In genomic region chr9:626591-626990, GRCh38 we compare ENCODE assay signal across 9 cellular contexts.
DNase-seq lines count a peak whose midpoint lies in the region; ATAC-seq and TF ChIP-seq lines count a peak whose summit lies in the region.
"Had no signal": no experiment of that assay in that cellular context is flagged by ENCODE, and none has a peak within 500 bp of the region (broad histone marks: within the 10 kb centered on the region; RNA-seq: fewer than 3 reads in every experiment).

No MANE protein-coding gene starts in this region.

- intact Hi-C loops in prostate gland (cut with DNase I) = loop anchor here (5.0 kb wide), 1 partner anchor 56 kb away; no protein-coding TSS in a partner anchor

- TF ChIP-seq CTCF in prostate gland (IDR thresholded peaks at IDR 0.05) (no peak), Peyer's patch (IDR thresholded peaks at IDR 0.05) (no peak)

- H3K36me3 ChIP-seq in prostate gland (no peaks in the 10 kb centered on the region), Peyer's patch (no peaks in the 10 kb centered on the region)

- H3K27ac ChIP-seq in caudate nucleus (ENCODE audit: low read depth, low read length) = peak overlapping the region; percentile 61
- H3K27ac ChIP-seq in prostate gland = peak overlapping the region; percentile 8 to 54
- peak overlapping the region in 1 of 4 donors; percentile 49 for H3K27ac ChIP-seq in Peyer's patch

- TF ChIP-seq POLR2A in prostate gland (IDR thresholded peaks at IDR 0.05) = no peak
- TF ChIP-seq POLR2A in Peyer's patch (IDR thresholded peaks at IDR 0.05) = no peak

- WGBS in prostate gland = 47% methylated on average over 3 of the region's 3 CpGs

- DNase-seq in caudate nucleus (lab: John Stamatoyannopoulos, UW) = no peak
- DNase-seq in prostate gland (ENCODE audit: low spot score) = no peak
- DNase-seq in NCI-H1105 (lab: John Stamatoyannopoulos, UW) = no peak
- no peak for DNase-seq in activated naive CD4-positive, alpha-beta T cell treated with Interleukin-2 at 50 U/mL for 16 hours
- DNase-seq in Peyer's patch = no peak
- DNase-seq: Kasumi-1 had no signal

- H3K9me3 ChIP-seq in prostate gland (no peaks in the 10 kb centered on the region), Peyer's patch (no peaks in the 10 kb centered on the region)

- H3K4me3 ChIP-seq in prostate gland (no peak overlapping the region), Peyer's patch (no peak overlapping the region)

- peak; percentile 75 for ATAC-seq in GM18858 (IDR thresholded peaks at IDR 0.05; ENCODE audit: unreplicated experiment)
- peak; percentile 85 for ATAC-seq in HG03025 (IDR thresholded peaks at IDR 0.05; ENCODE audit: low FRiP score, unreplicated experiment)
- ATAC-seq in HG03159 (IDR thresholded peaks at IDR 0.05; ENCODE audit: unreplicated experiment) = no peak

- no peaks in the 10 kb centered on the region for H3K27me3 ChIP-seq in prostate gland (replicated peaks; ENCODE audit: insufficient read depth)
- H3K27me3 ChIP-seq in Peyer's patch = no peaks in the 10 kb centered on the region

- H3K4me1 ChIP-seq in prostate gland (replicated peaks) (no peaks in the 10 kb centered on the region), Peyer's patch (no peaks in the 10 kb centered on the region)
